In genomic region chr14:101119830-101120571, GRCh38 we compare ENCODE assay signal across 10 cellular contexts.
A peak's percentile ranks its signal among the peaks of the same experiment; 100 is the strongest.
DNase-seq lines count a peak whose midpoint lies in the region; ATAC-seq and TF ChIP-seq lines count a peak whose summit lies in the region.
"Had no signal": no experiment of that assay in that cellular context is flagged by ENCODE, and none has a peak within 500 bp of the region (broad histone marks: within the 10 kb centered on the region; RNA-seq: fewer than 3 reads in every experiment).

No MANE protein-coding gene starts in this region.

- no peaks in the 10 kb centered on the region for H4K20me1 ChIP-seq in OCI-LY7 (ENCODE audit: insufficient read depth, low read length)

- DNase-seq in CD14-positive monocyte (ENCODE audit: low spot score), result no peak
- no peak for DNase-seq in OCI-LY7 (ENCODE audit: low spot score)
- peak in 1 of 2 donors; percentile 42 for DNase-seq in heart right ventricle
- peak; percentile 69 for DNase-seq in posterior vena cava (ENCODE audit: low spot score)
- no peak for DNase-seq in activated CD4-positive, alpha-beta T cell treated with anti-CD3 and anti-CD28 coated beads, Interleukin-2, amount 10 ng/mL, durations not matched to agents 7 days and 5 days
- DNase-seq in activated T-cell treated with anti-CD3 and anti-CD28 coated beads, Interleukin-2, amount 50 U/mL, for 24 hours, result no peak

- H3K4me3 ChIP-seq in OCI-LY7 (ENCODE audit: low read depth, low read length, poor library complexity, severe bottlenecking) (no peak overlapping the region), heart right ventricle (peak overlapping the region in 6 of 10 donors; percentile 16 to 50 (median 29))
- H3K4me3 ChIP-seq: cardiac muscle cell had no signal

- TF ChIP-seq CTCF in CD14-positive monocyte (IDR thresholded peaks at IDR 0.05) (no peak), OCI-LY7 (conservative IDR thresholded peaks at IDR 0.05; ENCODE audit: low read length) (peak; percentile 23; the same call in 1 of the 2 replicates), heart right ventricle (IDR thresholded peaks at IDR 0.05) (no peak)

- peak overlapping the region; percentile 98 to 99 (median 98) for H3K27ac Mint-ChIP-seq in CD14-positive monocyte
- H3K27ac Mint-ChIP-seq in activated CD4-positive, alpha-beta T cell treated with anti-CD3 and anti-CD28 coated beads, Interleukin-2, amount 10 ng/mL, durations not matched to agents 7 days and 5 days, result no peak overlapping the region
- H3K27ac Mint-ChIP-seq in activated T-cell treated with anti-CD3 and anti-CD28 coated beads, Interleukin-2, amount 50 U/mL, for 24 hours, result no peak overlapping the region

- H3K36me3 Mint-ChIP-seq in CD14-positive monocyte, result peaks cover 29 to 30% of the 10 kb centered on the region in 2 donors
- H3K36me3 Mint-ChIP-seq in activated CD4-positive, alpha-beta T cell treated with anti-CD3 and anti-CD28 coated beads, Interleukin-2, amount 10 ng/mL, durations not matched to agents 7 days and 5 days (ENCODE audit: low read depth), result no peaks in the 10 kb centered on the region
- no peaks in the 10 kb centered on the region for H3K36me3 Mint-ChIP-seq in activated T-cell treated with anti-CD3 and anti-CD28 coated beads, Interleukin-2, amount 50 U/mL, for 24 hours (ENCODE audit: low read depth)

- H3K4me2 ChIP-seq in OCI-LY7 (ENCODE audit: low read length), result no peak overlapping the region

- H2AFZ ChIP-seq in OCI-LY7 (ENCODE audit: low read length), result no peak overlapping the region

- CTCF ChIA-PET in OCI-LY7 (lab: Charles Lee; ENCODE audit: unreplicated experiment), result no interaction called here
- CTCF ChIA-PET in activated CD4-positive, alpha-beta T cell treated with anti-CD3 and anti-CD28 coated beads, Interleukin-2, amount 10 ng/mL, durations not matched to agents 7 days and 5 days (lab: Charles Lee), result interaction anchor here (0.5 kb wide), 1 partner anchor 1102 kb away, joined by 4 read pairs; no protein-coding TSS in a partner anchor

- H3K27ac ChIP-seq in OCI-LY7 (ENCODE audit: low read depth, low read length, poor library complexity, severe bottlenecking) (no peak overlapping the region), heart right ventricle (peak overlapping the region in 8 of 10 donors; percentile 2 to 90 (median 63))
- H3K27ac ChIP-seq: cardiac muscle cell had no signal

- POLR2A ChIA-PET in OCI-LY7 (lab: Charles Lee), result no interaction called here
- POLR2A ChIA-PET in activated CD4-positive, alpha-beta T cell treated with anti-CD3 and anti-CD28 coated beads, Interleukin-2, amount 10 ng/mL, durations not matched to agents 7 days and 5 days (lab: Charles Lee), result no interaction called here

- WGBS in heart right ventricle, 2 donors, result 35 to 41% methylated on average over 20 of the region's 20 CpGs

- no TSS peak for BruUV-seq in OCI-LY7 (replicated peaks; lab: Mats Ljungman, UMichigan)

- H3K79me2 ChIP-seq in OCI-LY7 (ENCODE audit: insufficient read depth, low read depth, low read length), result no peaks in the 10 kb centered on the region

- H3K9me3 ChIP-seq in OCI-LY7 (ENCODE audit: low read length) (no peaks in the 10 kb centered on the region), heart right ventricle (no peaks in the 10 kb centered on the region)

- H3K9me3 Mint-ChIP-seq in CD14-positive monocyte, result peaks cover 0 to 2% (median 0%) of the 10 kb centered on the region in 7 donors
- no peaks in the 10 kb centered on the region for H3K9me3 Mint-ChIP-seq in activated CD4-positive, alpha-beta T cell treated with anti-CD3 and anti-CD28 coated beads, Interleukin-2, amount 10 ng/mL, durations not matched to agents 7 days and 5 days
- no peaks in the 10 kb centered on the region for H3K9me3 Mint-ChIP-seq in activated T-cell treated with anti-CD3 and anti-CD28 coated beads, Interleukin-2, amount 50 U/mL, for 24 hours
- H3K9me3 Mint-ChIP-seq: CD4-positive, alpha-beta T cell had no signal

- H3K36me3 ChIP-seq in OCI-LY7 (ENCODE audit: insufficient read depth, low read length) (no peaks in the 10 kb centered on the region), heart right ventricle (no peaks in the 10 kb centered on the region)
- H3K36me3 ChIP-seq: cardiac muscle cell had no signal

- peaks cover 40% of the 10 kb centered on the region for H3K4me1 Mint-ChIP-seq in CD14-positive monocyte
- peaks cover 18% of the 10 kb centered on the region for H3K4me1 Mint-ChIP-seq in activated CD4-positive, alpha-beta T cell treated with anti-CD3 and anti-CD28 coated beads, Interleukin-2, amount 10 ng/mL, durations not matched to agents 7 days and 5 days
- peaks cover 19% of the 10 kb centered on the region for H3K4me1 Mint-ChIP-seq in activated T-cell treated with anti-CD3 and anti-CD28 coated beads, Interleukin-2, amount 50 U/mL, for 24 hours (ENCODE audit: low read depth)

- H3K27me3 Mint-ChIP-seq in CD14-positive monocyte (ENCODE audit: low read depth in 3 of 3), result peaks cover 0 to 1% (median 0%) of the 10 kb centered on the region in 3 donors
- H3K27me3 Mint-ChIP-seq in activated CD4-positive, alpha-beta T cell treated with anti-CD3 and anti-CD28 coated beads, Interleukin-2, amount 10 ng/mL, durations not matched to agents 7 days and 5 days, result peaks cover 5% of the 10 kb centered on the region
- peaks cover 10% of the 10 kb centered on the region for H3K27me3 Mint-ChIP-seq in activated T-cell treated with anti-CD3 and anti-CD28 coated beads, Interleukin-2, amount 50 U/mL, for 24 hours
- H3K27me3 Mint-ChIP-seq: CD4-positive, alpha-beta T cell had no signal

- no peaks in the 10 kb centered on the region for H3K9me2 ChIP-seq in OCI-LY7 (ENCODE audit: insufficient read depth, low read length)

- intact Hi-C loops in CD14-positive monocyte (cut with micrococcal nuclease) (no loop called here), OCI-LY7 (cut with micrococcal nuclease; ENCODE audit: unreplicated experiment) (no loop called here), heart right ventricle (cut with DNase I) (no loop called here), posterior vena cava (cut with DNase I) (no loop called here)

- H3K4me3 Mint-ChIP-seq in CD14-positive monocyte, result peak overlapping the region; percentile 93 to 98
- no peak overlapping the region for H3K4me3 Mint-ChIP-seq in activated CD4-positive, alpha-beta T cell treated with anti-CD3 and anti-CD28 coated beads, Interleukin-2, amount 10 ng/mL, durations not matched to agents 7 days and 5 days
- no peak overlapping the region for H3K4me3 Mint-ChIP-seq in activated T-cell treated with anti-CD3 and anti-CD28 coated beads, Interleukin-2, amount 50 U/mL, for 24 hours

- H3K27me3 ChIP-seq in heart right ventricle, result peaks cover 0 to 17% (median 0%) of the 10 kb centered on the region in 7 donors
- H3K27me3 ChIP-seq: cardiac muscle cell had no signal

- H3K4me1 ChIP-seq in OCI-LY7 (ENCODE audit: insufficient read depth, low read length, poor library complexity, severe bottlenecking) (no peaks in the 10 kb centered on the region), heart right ventricle (peaks cover 0 to 22% (median 5%) of the 10 kb centered on the region in 9 donors)

- peak in 7 of 8 donors; percentile 38 to 75 (median 71) for ATAC-seq in heart right ventricle
- no peak for ATAC-seq in GM19452 (IDR thresholded peaks at IDR 0.05; ENCODE audit: unreplicated experiment)
- ATAC-seq in HG03280 (IDR thresholded peaks at IDR 0.05; ENCODE audit: unreplicated experiment), result no peak

Comparison
In these comparisons a context has a peak if more than half of its experiments do, and no peak if none do; other contexts are left out.
1. H3K27ac Mint-ChIP-seq: peak in CD14-positive monocyte (7 of 7); none in activated CD4-positive, alpha-beta T cell treated with anti-CD3 and anti-CD28 coated beads, Interleukin-2, amount 10 ng/mL, durations not matched to agents 7 days and 5 days (single experiment) and activated T-cell treated with anti-CD3 and anti-CD28 coated beads, Interleukin-2, amount 50 U/mL, for 24 hours (single experiment).
2. H3K4me3 Mint-ChIP-seq: peak in CD14-positive monocyte (2 of 2); none in activated CD4-positive, alpha-beta T cell treated with anti-CD3 and anti-CD28 coated beads, Interleukin-2, amount 10 ng/mL, durations not matched to agents 7 days and 5 days (single experiment) and activated T-cell treated with anti-CD3 and anti-CD28 coated beads, Interleukin-2, amount 50 U/mL, for 24 hours (single experiment).
3. ATAC-seq: peak in heart right ventricle (7 of 8); none in GM19452 (single experiment) and HG03280 (single experiment).